ENCODE assay signal across 16 cellular contexts in genomic region chr12:47166365-47166764, GRCh38.
DNase-seq lines count a peak whose midpoint lies in the region; ATAC-seq and TF ChIP-seq lines count a peak whose summit lies in the region.
"Had no signal": no experiment of that assay in that cellular context is flagged by ENCODE, and none has a peak within 500 bp of the region (broad histone marks: within the 10 kb centered on the region; RNA-seq: fewer than 3 reads in every experiment).

No MANE protein-coding gene starts in this region.

- WGBS in endodermal cell (ENCODE audit: insufficient coverage in 1 of 2, insufficient read length in 1 of 2), 2 experiments: no CpG with 5 or more reads among the region's 1 CpG

- H3K36me3 Mint-ChIP-seq in endodermal cell (ENCODE audit: low read depth) (peaks cover 3% of the 10 kb centered on the region), nephron (ENCODE audit: low read depth) (peaks cover 13% of the 10 kb centered on the region)
- H3K36me3 Mint-ChIP-seq in stimulated activated effector memory CD8-positive, alpha-beta T cell treated with anti-CD3 and anti-CD28 coated beads, Interleukin-12 subunit alpha, Interleukin-12 subunit beta, amount 100 ng/mL, for 72 hours: peaks cover 16% of the 10 kb centered on the region

- DNase-seq in amniotic epithelial cell (ENCODE audit: low read depth) (peak; percentile 8), endodermal cell (no peak), mucosa of gallbladder (ENCODE audit: low spot score) (no peak), NCI-H510A treated with DMSO at 0.1 percent for 48 hours (lab: John Stamatoyannopoulos, UW) (no peak)
- DNase-seq in stimulated activated effector memory CD8-positive, alpha-beta T cell treated with anti-CD3 and anti-CD28 coated beads, Interleukin-12 subunit alpha, Interleukin-12 subunit beta, amount 100 ng/mL, for 72 hours (ENCODE audit: low spot score in 2 of 2): no peak
- DNase-seq: Calu3; CD4-positive, alpha-beta memory T cell; DMS53; DND-41; EL had no signal

- no peak overlapping the region for H3K9ac ChIP-seq in endodermal cell (ENCODE audit: extremely low read depth, low read length, poor library complexity, severe bottlenecking)
- H3K9ac ChIP-seq: BLaER1 had no signal

- no peaks in the 10 kb centered on the region for H3K27me3 ChIP-seq in endodermal cell (ENCODE audit: control insufficient read depth, insufficient read depth, low read length, poor library complexity, severe bottlenecking)
- H3K27me3 ChIP-seq: BLaER1 had no signal

- H3K36me3 ChIP-seq in endodermal cell (ENCODE audit: control insufficient read depth, insufficient read depth, low read length): no peaks in the 10 kb centered on the region
- H3K36me3 ChIP-seq: BLaER1, HAP-1 had no signal

- H3K9me3 ChIP-seq in endodermal cell (ENCODE audit: control insufficient read depth, low read length): no peaks in the 10 kb centered on the region
- H3K9me3 ChIP-seq: HAP-1 had no signal

- H3K4me1 ChIP-seq in endodermal cell (ENCODE audit: control insufficient read depth, insufficient read depth, low read length): peaks cover 3% of the 10 kb centered on the region
- H3K4me1 ChIP-seq: BLaER1, HAP-1 had no signal

- no peak for ATAC-seq in stimulated activated effector memory CD8-positive, alpha-beta T cell treated with anti-CD3 and anti-CD28 coated beads, Interleukin-12 subunit alpha, Interleukin-12 subunit beta, amount 100 ng/mL, for 72 hours
- ATAC-seq in HG03354 (IDR thresholded peaks at IDR 0.05; ENCODE audit: poor library complexity, severe bottlenecking, unreplicated experiment): no peak
- ATAC-seq: GM12878 had no signal

- H3K9me3 Mint-ChIP-seq in endodermal cell (peaks cover 11% of the 10 kb centered on the region), nephron (peaks cover 13% of the 10 kb centered on the region)
- H3K9me3 Mint-ChIP-seq in stimulated activated effector memory CD8-positive, alpha-beta T cell treated with anti-CD3 and anti-CD28 coated beads, Interleukin-12 subunit alpha, Interleukin-12 subunit beta, amount 100 ng/mL, for 72 hours: peaks cover 6% of the 10 kb centered on the region

- H3K4me3 ChIP-seq in endodermal cell (ENCODE audit: low read length): peak overlapping the region; percentile 51
- H3K4me3 ChIP-seq: BLaER1, GM12878, HAP-1 had no signal

- H3K4me3 Mint-ChIP-seq in endodermal cell: no peak overlapping the region
- H3K4me3 Mint-ChIP-seq in nephron: no peak overlapping the region
- H3K4me3 Mint-ChIP-seq in stimulated activated effector memory CD8-positive, alpha-beta T cell treated with anti-CD3 and anti-CD28 coated beads, Interleukin-12 subunit alpha, Interleukin-12 subunit beta, amount 100 ng/mL, for 72 hours: no peak overlapping the region
- H3K4me3 Mint-ChIP-seq: CD14-positive monocyte; CD4-positive, alpha-beta memory T cell had no signal

- H3K27me3 Mint-ChIP-seq in endodermal cell (ENCODE audit: insufficient read depth) (no peaks in the 10 kb centered on the region), nephron (ENCODE audit: low read depth) (no peaks in the 10 kb centered on the region)
- H3K27me3 Mint-ChIP-seq: CD4-positive, alpha-beta memory T cell had no signal

- H3K27ac Mint-ChIP-seq in endodermal cell: no peak overlapping the region
- peak overlapping the region in 2 of 3 experiments; percentile 16 to 73 for H3K27ac Mint-ChIP-seq in nephron
- H3K27ac Mint-ChIP-seq in stimulated activated effector memory CD8-positive, alpha-beta T cell treated with anti-CD3 and anti-CD28 coated beads, Interleukin-12 subunit alpha, Interleukin-12 subunit beta, amount 100 ng/mL, for 72 hours: peak overlapping the region; percentile 10
- H3K27ac Mint-ChIP-seq: CD14-positive monocyte had no signal

- TF ChIP-seq CTCF in endodermal cell (conservative IDR thresholded peaks at IDR 0.05): no peak
- no peak for TF ChIP-seq CTCF in nephron (IDR thresholded peaks at IDR 0.05; ENCODE audit: unreplicated experiment in 3 of 3)

- H3K4me1 Mint-ChIP-seq in endodermal cell (peaks cover 26% of the 10 kb centered on the region), nephron (peaks cover 11% of the 10 kb centered on the region)
- peaks cover 5% of the 10 kb centered on the region for H3K4me1 Mint-ChIP-seq in stimulated activated effector memory CD8-positive, alpha-beta T cell treated with anti-CD3 and anti-CD28 coated beads, Interleukin-12 subunit alpha, Interleukin-12 subunit beta, amount 100 ng/mL, for 72 hours

- no peak overlapping the region for H3K27ac ChIP-seq in endodermal cell (ENCODE audit: low read depth, low read length)
- H3K27ac ChIP-seq: BLaER1 had no signal
